ENCODE assay signal across 9 cellular contexts in genomic region chr15:41285285-41285684, GRCh38. TPM values are rescaled to one million over a fixed set of nuclear protein-coding genes. Genes with fewer than 3 reads are reported as not detected.
DNase-seq lines count a peak whose midpoint lies in the region; ATAC-seq and TF ChIP-seq lines count a peak whose summit lies in the region.
"Had no signal": no experiment of that assay in that cellular context is flagged by ENCODE, and none has a peak within 500 bp of the region (broad histone marks: within the 10 kb centered on the region; RNA-seq: fewer than 3 reads in every experiment).

No MANE protein-coding gene starts in this region.

- no peak for TF ChIP-seq CTCF in AG09309 (IDR thresholded peaks at IDR 0.05; ENCODE audit: control insufficient read depth, insufficient read depth, low read depth, low read length, missing control alignments)
- no peak for TF ChIP-seq CTCF in LNCaP clone FGC (IDR thresholded peaks at IDR 0.05; ENCODE audit: control insufficient read depth, extremely low read depth, insufficient read depth)
- no peak for TF ChIP-seq CTCF in chondrocyte (IDR thresholded peaks at IDR 0.05)

- no peak for ATAC-seq in naive B cell (ENCODE audit: low read depth in 2 of 2)

- H3K4me1 Mint-ChIP-seq in chondrocyte (ENCODE audit: low read depth) (peaks cover 39% of the 10 kb centered on the region), naive B cell (peaks cover 24 to 51% (median 30%) of the 10 kb centered on the region in 3 donors)

- H3K4me3 Mint-ChIP-seq in chondrocyte (ENCODE audit: unreplicated experiment): peak overlapping the region; percentile 97
- H3K4me3 Mint-ChIP-seq in naive B cell: peak overlapping the region; percentile 88 to 99 (median 94)

- H3K9me3 Mint-ChIP-seq in chondrocyte (ENCODE audit: low read depth) (no peaks in the 10 kb centered on the region), naive B cell (no peaks in the 10 kb centered on the region)

- H3K27ac Mint-ChIP-seq in chondrocyte (ENCODE audit: unreplicated experiment) (peak overlapping the region; percentile 96), naive B cell (peak overlapping the region; percentile 80 to 99 (median 96))

- H3K27me3 Mint-ChIP-seq in chondrocyte (ENCODE audit: low read depth) (no peaks in the 10 kb centered on the region), naive B cell (no peaks in the 10 kb centered on the region)

- DNase-seq in AG09309 (ENCODE audit: low read depth): no peak
- no peak for DNase-seq in LNCaP clone FGC (ENCODE audit: low read depth)
- DNase-seq in chondrocyte (ENCODE audit: low spot score): no peak
- DNase-seq in naive B cell: no peak
- DNase-seq in AML-193 (lab: John Stamatoyannopoulos, UW): no peak
- DNase-seq in NCI-H2227 (lab: John Stamatoyannopoulos, UW; ENCODE audit: unreplicated experiment): no peak
- no peak for DNase-seq in cortex of kidney (lab: John Stamatoyannopoulos, UW)
- DNase-seq in stimulated activated naive CD4-positive, alpha-beta T cell treated with Interleukin-2 at 50 U/mL for 16 hours (lab: John Stamatoyannopoulos, UW): no peak

- H3K36me3 Mint-ChIP-seq in chondrocyte (ENCODE audit: low read depth): peaks cover 19% of the 10 kb centered on the region
- H3K36me3 Mint-ChIP-seq in naive B cell: peaks cover 0 to 10% of the 10 kb centered on the region in 2 donors

- peak overlapping the region; percentile 84 for H3K4me3 ChIP-seq in AG09309 (ENCODE audit: control insufficient read depth, low read depth, low read length)
- peak overlapping the region; percentile 90 for H3K4me3 ChIP-seq in LNCaP clone FGC (ENCODE audit: low read depth, low read length)

RNA-seq across cellular contexts. Expression of gene OIP5, which starts 47.1 kb away (rescaled TPM):
- 1.1 to 2.8 TPM (median 1.8 TPM) in 3 replicates for total RNA-seq in chondrocyte
- polyA plus RNA-seq in naive B cell (ENCODE audit: low read depth in 6 of 6): 1 to 10 TPM in 4 of 6 donors, under 1 TPM in 1, not detected in 1; 0.96 to 2.2 (median 1.5) TPM

RNA-seq across cellular contexts. Expression of gene NUSAP1, which starts 47.4 kb away (rescaled TPM):
- 12.9 to 15.7 TPM (median 12.9 TPM) in 3 replicates for total RNA-seq in chondrocyte
- 1 to 10 TPM in 5 of 6 donors, under 1 TPM in 1; 0.59 to 7.9 (median 6.4) TPM for polyA plus RNA-seq in naive B cell (ENCODE audit: low read depth in 6 of 6)

RNA-seq across cellular contexts. Expression of gene CHP1, which starts 54.2 kb away (rescaled TPM):
- total RNA-seq in chondrocyte: 63.6 to 80.0 TPM (median 77.0 TPM) in 3 replicates
- polyA plus RNA-seq in naive B cell (ENCODE audit: low read depth in 6 of 6): 10 to 100 TPM in 5 of 6 donors, 1 to 10 TPM in 1; 8.9 to 27.0 (median 14.7) TPM

RNA-seq across cellular contexts. Expression of gene EXD1, which starts 54.7 kb away (rescaled TPM):
- total RNA-seq in chondrocyte: not detected in 3 replicates
- polyA plus RNA-seq in naive B cell (ENCODE audit: low read depth in 6 of 6): not detected
- polyA plus RNA-seq: esophagus had no signal
